Comparison of ENCODE assay signal across 18 cellular contexts in genomic region chr1:228095161-228095560, GRCh38. TPM values are rescaled to one million over a fixed set of nuclear protein-coding genes. Genes with fewer than 3 reads are reported as not detected.
A peak's percentile ranks its signal among the peaks of the same experiment; 100 is the strongest.
DNase-seq lines count a peak whose midpoint lies in the region; ATAC-seq, FAIRE-seq and TF ChIP-seq lines count a peak whose summit lies in the region.
"Had no signal": no experiment of that assay in that cellular context is flagged by ENCODE, and none has a peak within 500 bp of the region (broad histone marks: within the 10 kb centered on the region; RNA-seq: fewer than 3 reads in every experiment).

No MANE protein-coding gene starts in this region.

- H3K36me3 ChIP-seq in H7 (replicated peaks; ENCODE audit: control insufficient read depth, insufficient read depth, low read length) (peaks cover 14% of the 10 kb centered on the region), H1 (ENCODE audit: control insufficient read depth in 2 of 4, insufficient read depth in 4 of 4, low read length in 3 of 4) (peaks cover 13 to 29% (median 19%) of the 10 kb centered on the region in 4 experiments; a peak in 7 of 8 replicates), sigmoid colon (peaks cover 12 to 34% (median 32%) of the 10 kb centered on the region in 4 donors), GM23338 (ENCODE audit: insufficient read depth) (peaks cover 3% of the 10 kb centered on the region; the same call in 1 of the 2 replicates)

- H3K4me1 Mint-ChIP-seq in activated T-cell treated with anti-CD3 and anti-CD28 coated beads, Interleukin-2, amount 50 U/mL, for 24 hours (ENCODE audit: low read depth) = peaks cover 48% of the 10 kb centered on the region
- H3K4me1 Mint-ChIP-seq in GM23338 = peaks cover 7% of the 10 kb centered on the region

- no peak overlapping the region for H3K23ac ChIP-seq in H1 (ENCODE audit: insufficient read length)

- H2BK12ac ChIP-seq in H1 (ENCODE audit: low read depth, low read length) = no peak overlapping the region

- no peaks in the 10 kb centered on the region for H3K9me2 ChIP-seq in GM23338 (ENCODE audit: insufficient read depth)

- FAIRE-seq in H1 (lab: Jason Lieb, UNC) = no peak
- FAIRE-seq: A204.1, islet of Langerhans, pancreas, urothelium cell line had no signal

- no peak overlapping the region for H2AK5ac ChIP-seq in H1 (ENCODE audit: low read depth, low read length)

- H2BK20ac ChIP-seq in H1 (ENCODE audit: low read length) = no peak overlapping the region

- no peaks in the 10 kb centered on the region for H3K23me2 ChIP-seq in H1 (ENCODE audit: low read depth, low read length)

- H3K9ac ChIP-seq in H1 (replicated peaks in 1 of 4; ENCODE audit: extremely low read depth in 1 of 4, low read depth in 3 of 4, low read length in 3 of 4) = no peak overlapping the region

- H3K27me3 ChIP-seq in H7 (ENCODE audit: control insufficient read depth, insufficient read depth, low read length) = no peaks in the 10 kb centered on the region
- no peaks in the 10 kb centered on the region for H3K27me3 ChIP-seq in H1 (replicated peaks in 1 of 4; ENCODE audit: control insufficient read depth in 3 of 4, extremely low read depth in 1 of 4, insufficient read depth in 3 of 4, low read length in 3 of 4)
- H3K27me3 ChIP-seq in sigmoid colon = no peaks in the 10 kb centered on the region
- no peaks in the 10 kb centered on the region for H3K27me3 ChIP-seq in GM23338 (ENCODE audit: insufficient read depth)
- H3K27me3 ChIP-seq: BLaER1 treated with 17β-estradiol and CSF1 and Interleukin-3, amounts not matched to agents 10 nM and 100 nM; pancreas had no signal

- H3K4me3 ChIP-seq in H7 (ENCODE audit: insufficient read depth, low read depth, low read length) = no peak overlapping the region
- H3K4me3 ChIP-seq in H1 (ENCODE audit: extremely low read depth in 1 of 4, insufficient read depth in 2 of 4, low read depth in 3 of 4, low read length in 4 of 4) = no peak overlapping the region
- no peak overlapping the region for H3K4me3 ChIP-seq in sigmoid colon
- no peak overlapping the region for H3K4me3 ChIP-seq in GM23338
- H3K4me3 ChIP-seq: lower lobe of right lung, pancreas had no signal

- H2AFZ ChIP-seq in H1 (ENCODE audit: low read length) (no peak overlapping the region), GM23338 (no peak overlapping the region)

- POLR2A ChIA-PET in H1 (lab: Charles Lee; ENCODE audit: partially characterized antibody) = no interaction called here

- H3K4me2 ChIP-seq in H1 (ENCODE audit: insufficient read depth in 1 of 2, low read depth in 2 of 2, low read length in 2 of 2) (no peak overlapping the region), GM23338 (no peak overlapping the region)

- H2BK5ac ChIP-seq in H1 (ENCODE audit: low read depth, low read length) = no peak overlapping the region

- H3K18ac ChIP-seq in H1 (ENCODE audit: extremely low read depth, low read length) = no peak overlapping the region

- 89% methylated on average over 4 of the region's 4 CpGs; no CpG with 5 or more reads in 1 of the 2 experiments for WGBS in H1 (ENCODE audit: extremely low coverage in 1 of 2, insufficient coverage in 1 of 2, insufficient read length in 1 of 2, insufficient replicate concordance in 2 of 2, low coverage in 1 of 2, low lambda C conversion rate in 2 of 2, missing lambda C conversion rate in 1 of 2), 2 experiments
- WGBS in sigmoid colon, 2 donors = 98% methylated on average over 4 of the region's 4 CpGs

- peaks cover 48% of the 10 kb centered on the region for H3K79me1 ChIP-seq in H1 (ENCODE audit: low read depth, low read length)

- no peaks in the 10 kb centered on the region for H3F3A ChIP-seq in GM23338 (replicated peaks; ENCODE audit: low read depth)

- TF ChIP-seq POLR2A in H1 (IDR thresholded peaks at IDR 0.05; ENCODE audit: control extremely low read depth in 1 of 2, low read depth in 2 of 2, low read length in 2 of 2) (no peak), sigmoid colon (IDR thresholded peaks at IDR 0.05) (no peak)

- H3K14ac ChIP-seq in H1 (ENCODE audit: insufficient read length) = no peak overlapping the region

- H3K9me3 ChIP-seq in H1 (ENCODE audit: insufficient read depth in 2 of 2, low read depth in 1 of 2, low read length in 1 of 2) (peaks cover 3 to 5% of the 10 kb centered on the region in 2 experiments; a peak in 3 of 4 replicates), sigmoid colon (peaks cover 0 to 6% (median 3%) of the 10 kb centered on the region in 4 donors)
- H3K9me3 ChIP-seq: pancreas had no signal

- peaks cover 39 to 70% of the 10 kb centered on the region in 2 experiments for H3K79me2 ChIP-seq in H1 (ENCODE audit: control insufficient read depth in 1 of 2, insufficient read depth in 2 of 2, low read length in 2 of 2)
- peaks cover 67% of the 10 kb centered on the region for H3K79me2 ChIP-seq in GM23338 (replicated peaks; ENCODE audit: insufficient read depth)

- CTCF ChIA-PET in H1 (lab: Charles Lee; ENCODE audit: partially characterized antibody) = interaction anchor here (1.0 to 2.0 kb wide), 2 partner anchors 90 to 92 kb away, joined by 5 read pairs; no protein-coding TSS in a partner anchor

- peak overlapping the region; percentile 84 for H3K27ac Mint-ChIP-seq in activated T-cell treated with anti-CD3 and anti-CD28 coated beads, Interleukin-2, amount 50 U/mL, for 24 hours
- no peak overlapping the region for H3K27ac Mint-ChIP-seq in GM23338

- no peak overlapping the region for H3K27ac ChIP-seq in H1 (ENCODE audit: low read depth, low read length)
- no peak overlapping the region for H3K27ac ChIP-seq in sigmoid colon
- H3K27ac ChIP-seq in GM23338 (ENCODE audit: low read depth) = no peak overlapping the region
- H3K27ac ChIP-seq: BLaER1 treated with 17β-estradiol and CSF1 and Interleukin-3, amounts not matched to agents 10 nM and 100 nM; lower lobe of right lung; pancreas had no signal

- H4K91ac ChIP-seq in H1 (replicated peaks; ENCODE audit: insufficient read length, low read length) = no peak overlapping the region

- no peak overlapping the region for H4K5ac ChIP-seq in H1 (ENCODE audit: insufficient read length, low read depth, low read length)

- no peak overlapping the region for H3K4ac ChIP-seq in H1 (replicated peaks; ENCODE audit: insufficient read length, low read depth, low read length)

- H4K8ac ChIP-seq in H1 (ENCODE audit: extremely low read depth, insufficient read depth, low read length) = peak overlapping the region; percentile 58; the same call in 1 of the 2 replicates

- H2BK15ac ChIP-seq in H1 (ENCODE audit: low read length) = no peak overlapping the region

- DNase-seq in activated T-cell treated with anti-CD3 and anti-CD28 coated beads, Interleukin-2, amount 50 U/mL, for 24 hours = no peak
- DNase-seq in activated T-cell treated with anti-CD3 and anti-CD28 coated beads, Interleukin-2, amount 50 U/mL, for 1 hour = no peak
- peak; percentile 43 for DNase-seq in H7
- no peak for DNase-seq in H1 (ENCODE audit: low read depth in 1 of 2, low spot score in 2 of 2)
- DNase-seq in sigmoid colon = peak; percentile 20
- no peak for DNase-seq in GM23338 (ENCODE audit: low spot score)
- no peak for DNase-seq in GM03348 (ENCODE audit: low spot score)
- no peak for DNase-seq in superior temporal gyrus (ENCODE audit: extremely low spot score)
- DNase-seq: activated CD4-positive, CD25-positive, alpha-beta regulatory T cell; activated gamma-delta T cell; aorta; lower lobe of right lung; NCI-H774 had no signal

- no peak for ATAC-seq in GM23338
- ATAC-seq: lower lobe of right lung, pancreas had no signal

- peaks cover 100% of the 10 kb centered on the region for H3K36me3 Mint-ChIP-seq in activated T-cell treated with anti-CD3 and anti-CD28 coated beads, Interleukin-2, amount 50 U/mL, for 24 hours (ENCODE audit: low read depth)
- H3K36me3 Mint-ChIP-seq in GM23338 (ENCODE audit: low read depth) = peaks cover 65% of the 10 kb centered on the region

- intact Hi-C loops in sigmoid colon (cut with DNase I) = no loop called here

- H4K20me1 ChIP-seq in H1 (replicated peaks in 1 of 2; ENCODE audit: control insufficient read depth in 1 of 2, insufficient read depth in 2 of 2, low read length in 2 of 2) (peaks cover 37 to 70% of the 10 kb centered on the region in 2 experiments), GM23338 (replicated peaks; ENCODE audit: insufficient read depth) (peaks cover 63% of the 10 kb centered on the region)

- no peak for TF ChIP-seq RAD21 in H1 (IDR thresholded peaks at IDR 0.05 in 1 of 2, conservative IDR thresholded peaks at IDR 0.05 in 1 of 2; ENCODE audit: low read depth in 2 of 2, low read length in 2 of 2)

- H3K56ac ChIP-seq in H1 (replicated peaks; ENCODE audit: insufficient read length, low read depth, low read length) = no peak overlapping the region

- H3K27me3 Mint-ChIP-seq in activated T-cell treated with anti-CD3 and anti-CD28 coated beads, Interleukin-2, amount 50 U/mL, for 24 hours = no peaks in the 10 kb centered on the region
- H3K27me3 Mint-ChIP-seq in GM23338 (ENCODE audit: insufficient read depth, low read depth, poor library complexity) = peaks cover 9% of the 10 kb centered on the region

- TF ChIP-seq EP300 in H1 (IDR thresholded peaks at IDR 0.05; ENCODE audit: borderline replicate concordance in 1 of 2, low read depth in 2 of 2, low read length in 2 of 2) = no peak
- no peak for TF ChIP-seq EP300 in sigmoid colon (IDR thresholded peaks at IDR 0.05)

- H2BK120ac ChIP-seq in H1 (replicated peaks; ENCODE audit: low read depth, low read length) = no peak overlapping the region

- H3K4me1 ChIP-seq in H1 (replicated peaks in 1 of 4; ENCODE audit: control insufficient read depth in 3 of 4, insufficient read depth in 4 of 4, low read length in 3 of 4) (no peaks in the 10 kb centered on the region; a peak in 1 of 7 replicates), sigmoid colon (peaks cover 0 to 58% (median 36%) of the 10 kb centered on the region in 4 donors), GM23338 (ENCODE audit: insufficient read depth) (no peaks in the 10 kb centered on the region)

- TF ChIP-seq CTCF in H1 (IDR thresholded peaks at IDR 0.05; ENCODE audit: control extremely low read depth in 1 of 3, insufficient read depth in 1 of 3, low read depth in 1 of 3, low read length in 3 of 3) (no peak), sigmoid colon (IDR thresholded peaks at IDR 0.05) (no peak), GM23338 (conservative IDR thresholded peaks at IDR 0.05; ENCODE audit: low read depth in 2 of 2) (no peak)

- no peak overlapping the region for H3K4me3 Mint-ChIP-seq in activated T-cell treated with anti-CD3 and anti-CD28 coated beads, Interleukin-2, amount 50 U/mL, for 24 hours
- H3K4me3 Mint-ChIP-seq in GM23338 = no peak overlapping the region

- H3K9me3 Mint-ChIP-seq in activated T-cell treated with anti-CD3 and anti-CD28 coated beads, Interleukin-2, amount 50 U/mL, for 24 hours = peaks cover 14% of the 10 kb centered on the region
- peaks cover 11% of the 10 kb centered on the region for H3K9me3 Mint-ChIP-seq in GM23338

RNA-seq across cellular contexts. Expression of gene C1orf35, which starts 8.0 kb away (rescaled TPM):
- 38.9 and 45.7 TPM in 2 replicates for total RNA-seq in H7 (2014; rRNA removed; shearing (Covaris generic))
- total RNA-seq in H1 (2021; fragmentation: NEBNext Ultra II Directional; extraction: Animal tissue kit (Norgen Biotek cat#: 25700)) = 19.9 and 22.5 TPM in 2 replicates
- polyA plus RNA-seq in H1 (2011; rRNA removed) (18.6 and 28.5 TPM in 2 replicates), sigmoid colon (10 to 100 TPM in 1 of 3 donors, 1 to 10 TPM in 2; 8.8 to 17.9 (median 9.0) TPM), GM23338 (2016; fragmentation: Nextera tagmentation; extraction: Ambion mirVana) (67.6 and 75.9 TPM in 2 replicates)
- 23.7 TPM for polyA plus RNA-seq in H1 (2011; cell fraction: cytosol; rRNA removed)
- 41.3 TPM for polyA plus RNA-seq in H1 (2011; cell fraction: nucleus; rRNA removed)
- 15.0 to 30.9 TPM (median 25.2 TPM) in 4 replicates for polyA plus RNA-seq in H1 (2012, experiment 1 of 2)
- 17.1 TPM for polyA plus RNA-seq in H1 (2012, experiment 2 of 2)
- 26.2 TPM for polyA plus RNA-seq in H1 (2013, experiment 1 of 2)
- 25.8 TPM for polyA plus RNA-seq in H1 (2013, experiment 2 of 2)
- 1.3 and 1.4 TPM in 2 replicates for polyA minus RNA-seq in H1 (2011; rRNA and poly(A)+ RNA removed)
- 4.6 TPM for polyA minus RNA-seq in H1 (2011; cell fraction: cytosol; rRNA and poly(A)+ RNA removed)
- polyA minus RNA-seq in H1 (2011; cell fraction: nucleus; rRNA and poly(A)+ RNA removed) = 5.5 TPM
- 10 to 100 TPM in 3 of 4 donors, 1 to 10 TPM in 1; 7.8 to 18.1 (median 13.0) TPM for total RNA-seq in sigmoid colon
- total RNA-seq in GM23338 (2014; rRNA removed; shearing (Covaris generic)) = 11.3 and 14.0 TPM in 2 replicates

RNA-seq across cellular contexts. Expression of gene ARF1, which starts 12.7 kb away (rescaled TPM):
- 292 and 326 TPM in 2 replicates for total RNA-seq in H7 (2014; rRNA removed; shearing (Covaris generic))
- 265 and 267 TPM in 2 replicates for total RNA-seq in H1 (2021; fragmentation: NEBNext Ultra II Directional; extraction: Animal tissue kit (Norgen Biotek cat#: 25700))
- polyA plus RNA-seq in H1 (2011; rRNA removed) (471 and 606 TPM in 2 replicates), sigmoid colon (100 to 1,000 TPM; 345 to 482 (median 479) TPM), GM23338 (2016; fragmentation: Nextera tagmentation; extraction: Ambion mirVana) (292 and 306 TPM in 2 replicates)
- 441 TPM for polyA plus RNA-seq in H1 (2011; cell fraction: cytosol; rRNA removed)
- 308 TPM for polyA plus RNA-seq in H1 (2011; cell fraction: nucleus; rRNA removed)
- 315 to 344 TPM (median 336 TPM) in 4 replicates for polyA plus RNA-seq in H1 (2012, experiment 1 of 2)
- polyA plus RNA-seq in H1 (2012, experiment 2 of 2) = 366 TPM
- polyA plus RNA-seq in H1 (2013, experiment 1 of 2) = 193 TPM
- polyA plus RNA-seq in H1 (2013, experiment 2 of 2) = 197 TPM
- 359 and 424 TPM in 2 replicates for polyA minus RNA-seq in H1 (2011; rRNA and poly(A)+ RNA removed)
- polyA minus RNA-seq in H1 (2011; cell fraction: cytosol; rRNA and poly(A)+ RNA removed) = 253 TPM
- 129 TPM for polyA minus RNA-seq in H1 (2011; cell fraction: nucleus; rRNA and poly(A)+ RNA removed)
- 100 to 1,000 TPM; 212 to 250 (median 225) TPM for total RNA-seq in sigmoid colon
- 199 and 210 TPM in 2 replicates for total RNA-seq in GM23338 (2014; rRNA removed; shearing (Covaris generic))

RNA-seq across cellular contexts. Expression of gene MRPL55, which starts 13.9 kb away (rescaled TPM):
- 109 and 172 TPM in 2 replicates for total RNA-seq in H7 (2014; rRNA removed; shearing (Covaris generic))
- total RNA-seq in H1 (2021; fragmentation: NEBNext Ultra II Directional; extraction: Animal tissue kit (Norgen Biotek cat#: 25700)) = 59.0 and 62.7 TPM in 2 replicates
- 244 and 249 TPM in 2 replicates for polyA plus RNA-seq in H1 (2011; rRNA removed)
- polyA plus RNA-seq in H1 (2011; cell fraction: cytosol; rRNA removed) = 186 TPM
- 157 TPM for polyA plus RNA-seq in H1 (2011; cell fraction: nucleus; rRNA removed)
- 31.0 to 91.5 TPM (median 85.9 TPM) in 4 replicates for polyA plus RNA-seq in H1 (2012, experiment 1 of 2)
- 110 TPM for polyA plus RNA-seq in H1 (2012, experiment 2 of 2)
- polyA plus RNA-seq in H1 (2013, experiment 1 of 2) = 72.3 TPM
- 69.2 TPM for polyA plus RNA-seq in H1 (2013, experiment 2 of 2)
- 30.6 and 36.8 TPM in 2 replicates for polyA minus RNA-seq in H1 (2011; rRNA and poly(A)+ RNA removed)
- polyA minus RNA-seq in H1 (2011; cell fraction: cytosol; rRNA and poly(A)+ RNA removed) = 38.5 TPM
- polyA minus RNA-seq in H1 (2011; cell fraction: nucleus; rRNA and poly(A)+ RNA removed) = 46.7 TPM
- 10 to 100 TPM; 62.0 to 90.6 (median 79.3) TPM for total RNA-seq in sigmoid colon
- 10 to 100 TPM; 53.5 to 77.4 (median 58.0) TPM for polyA plus RNA-seq in sigmoid colon
- total RNA-seq in GM23338 (2014; rRNA removed; shearing (Covaris generic)) = 81.2 and 92.4 TPM in 2 replicates
- 172 and 182 TPM in 2 replicates for polyA plus RNA-seq in GM23338 (2016; fragmentation: Nextera tagmentation; extraction: Ambion mirVana)

RNA-seq across cellular contexts. Expression of gene GUK1, which starts 44.9 kb away (rescaled TPM):
- total RNA-seq in H7 (2014; rRNA removed; shearing (Covaris generic)) = 216 and 224 TPM in 2 replicates
- 68.5 TPM in 2 replicates for total RNA-seq in H1 (2021; fragmentation: NEBNext Ultra II Directional; extraction: Animal tissue kit (Norgen Biotek cat#: 25700))
- polyA plus RNA-seq in H1 (2011; rRNA removed) (182 and 183 TPM in 2 replicates), sigmoid colon (100 to 1,000 TPM; 391 to 668 (median 656) TPM), GM23338 (2016; fragmentation: Nextera tagmentation; extraction: Ambion mirVana) (104 and 121 TPM in 2 replicates)
- 167 TPM for polyA plus RNA-seq in H1 (2011; cell fraction: cytosol; rRNA removed)
- 249 TPM for polyA plus RNA-seq in H1 (2011; cell fraction: nucleus; rRNA removed)
- 36.2 to 105 TPM (median 94.7 TPM) in 4 replicates for polyA plus RNA-seq in H1 (2012, experiment 1 of 2)
- 106 TPM for polyA plus RNA-seq in H1 (2012, experiment 2 of 2)
- 97.5 TPM for polyA plus RNA-seq in H1 (2013, experiment 1 of 2)
- 90.9 TPM for polyA plus RNA-seq in H1 (2013, experiment 2 of 2)
- polyA minus RNA-seq in H1 (2011; rRNA and poly(A)+ RNA removed) = 25.4 and 32.8 TPM in 2 replicates
- polyA minus RNA-seq in H1 (2011; cell fraction: cytosol; rRNA and poly(A)+ RNA removed) = 33.8 TPM
- 70.3 TPM for polyA minus RNA-seq in H1 (2011; cell fraction: nucleus; rRNA and poly(A)+ RNA removed)
- 100 to 1,000 TPM; 225 to 366 (median 303) TPM for total RNA-seq in sigmoid colon
- 84.0 and 87.5 TPM in 2 replicates for total RNA-seq in GM23338 (2014; rRNA removed; shearing (Covaris generic))

RNA-seq across cellular contexts. Expression of gene GJC2, which starts 54.6 kb away (rescaled TPM):
- total RNA-seq in H7 (2014; rRNA removed; shearing (Covaris generic)) = 1.7 TPM in 2 replicates
- total RNA-seq in H1 (2021; fragmentation: NEBNext Ultra II Directional; extraction: Animal tissue kit (Norgen Biotek cat#: 25700)) = 0.54 and 0.55 TPM in 2 replicates
- polyA plus RNA-seq in H1 (2011; rRNA removed) = 0.17 and 0.28 TPM in 2 replicates
- 0.27 TPM for polyA plus RNA-seq in H1 (2011; cell fraction: cytosol; rRNA removed)
- polyA plus RNA-seq in H1 (2011; cell fraction: nucleus; rRNA removed) = 0.54 TPM
- polyA plus RNA-seq in H1 (2012, experiment 1 of 2) = 0.25 to 0.57 TPM (median 0.40 TPM) in 4 replicates
- polyA plus RNA-seq in H1 (2012, experiment 2 of 2) = 0.10 TPM
- 0.36 TPM for polyA plus RNA-seq in H1 (2013, experiment 1 of 2)
- polyA plus RNA-seq in H1 (2013, experiment 2 of 2) = 0.40 TPM
- polyA minus RNA-seq in H1 (2011; rRNA and poly(A)+ RNA removed) = 0.16 and 0.22 TPM in 2 replicates
- polyA minus RNA-seq in H1 (2011; cell fraction: cytosol; rRNA and poly(A)+ RNA removed) = not detected
- 0.60 TPM for polyA minus RNA-seq in H1 (2011; cell fraction: nucleus; rRNA and poly(A)+ RNA removed)
- total RNA-seq in sigmoid colon = 1 to 10 TPM; 4.2 to 6.4 (median 4.9) TPM
- under 1 TPM in 2 of 3 donors, not detected in 1; 0.60 to 0.99 TPM for polyA plus RNA-seq in sigmoid colon
- 0.58 and 1.2 TPM in 2 replicates for total RNA-seq in GM23338 (2014; rRNA removed; shearing (Covaris generic))
- polyA plus RNA-seq in GM23338 (2016; fragmentation: Nextera tagmentation; extraction: Ambion mirVana) = 0.15 and 0.23 TPM in 2 replicates

Comparison
In these comparisons a context has a peak if more than half of its experiments do, and no peak if none do; other contexts are left out.
1. DNase-seq: peak in H7 (single experiment) and sigmoid colon (single experiment); none in activated T-cell treated with anti-CD3 and anti-CD28 coated beads, Interleukin-2, amount 50 U/mL, for 24 hours (single experiment), activated T-cell treated with anti-CD3 and anti-CD28 coated beads, Interleukin-2, amount 50 U/mL, for 1 hour (single experiment), H1 (0 of 2), GM23338 (single experiment), GM03348 (single experiment) and superior temporal gyrus (single experiment).